ENCODE assay signal across 9 cellular contexts in the genomic region with DNA sequence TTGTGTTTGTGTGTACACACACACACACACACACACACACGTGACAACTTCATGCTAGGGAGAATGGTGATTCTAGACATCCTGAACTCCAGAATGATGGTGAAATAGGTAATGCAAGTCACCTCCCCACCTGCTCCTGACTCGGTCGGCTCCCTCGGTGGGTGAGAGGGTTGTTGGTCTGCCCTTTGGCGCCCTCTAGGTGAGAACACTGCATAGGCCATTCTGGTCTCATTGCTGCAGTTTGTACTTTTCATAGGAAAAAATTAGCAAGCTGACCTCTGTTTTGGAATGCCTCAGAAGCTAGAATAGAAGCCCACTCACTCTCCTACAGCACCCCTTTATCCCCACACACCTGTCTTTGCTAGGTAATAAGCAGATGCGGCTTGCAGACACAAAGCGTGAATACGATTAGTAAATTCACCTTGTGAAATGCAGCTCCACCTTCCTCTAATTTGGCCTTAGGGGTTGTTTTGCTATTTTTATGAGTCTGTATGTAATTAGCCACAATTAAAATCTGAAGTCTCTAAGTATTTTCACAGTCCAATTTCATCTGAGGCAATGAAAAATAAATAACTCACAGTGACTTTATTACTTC.
DNase-seq lines count a peak whose midpoint lies in the region; ATAC-seq and TF ChIP-seq lines count a peak whose summit lies in the region.
"Had no signal": no experiment of that assay in that cellular context is flagged by ENCODE, and none has a peak within 500 bp of the region (broad histone marks: within the 10 kb centered on the region; RNA-seq: fewer than 3 reads in every experiment).

No MANE protein-coding gene starts in this region.

- H3K9me3 Mint-ChIP-seq in activated T-cell treated with anti-CD3 and anti-CD28 coated beads, Interleukin-2, amount 50 U/mL, for 72 hours: no peaks in the 10 kb centered on the region
- H3K9me3 Mint-ChIP-seq: T-helper 1 cell treated with Interleukin-12 subunit alpha and Interleukin-12 subunit beta and Interleukin-4 antibody, amounts not matched to agents 30 μg/mL and 1 μg/mL, for 36 hours had no signal

- peak; percentile 74 for DNase-seq in Daoy (ENCODE audit: low read depth)
- DNase-seq in Jurkat, Clone E6-1 (ENCODE audit: low read depth, low spot score): peak; percentile 41
- DNase-seq in OCI-LY7 (ENCODE audit: low spot score): peak; percentile 60
- peak; percentile 55 to 62 for DNase-seq in activated T-cell treated with anti-CD3 and anti-CD28 coated beads, Interleukin-2, amount 50 U/mL, for 72 hours
- peak; percentile 10 for DNase-seq in glomerular endothelial cell (ENCODE audit: extremely low read depth, low read depth, low spot score)
- peak; percentile 30 for DNase-seq in prostate gland (ENCODE audit: low spot score)

- no peak for TF ChIP-seq POLR2A in prostate gland (IDR thresholded peaks at IDR 0.05)

- H3K27me3 ChIP-seq in prostate gland (replicated peaks; ENCODE audit: insufficient read depth): no peaks in the 10 kb centered on the region

- H3K36me3 ChIP-seq in OCI-LY7 (ENCODE audit: insufficient read depth, low read length) (no peaks in the 10 kb centered on the region), prostate gland (no peaks in the 10 kb centered on the region)

- no peak overlapping the region for H3K4me3 ChIP-seq in Jurkat, Clone E6-1 (ENCODE audit: low read length)
- no peak overlapping the region for H3K4me3 ChIP-seq in OCI-LY7 (ENCODE audit: low read depth, low read length, poor library complexity, severe bottlenecking)
- no peak overlapping the region for H3K4me3 ChIP-seq in prostate gland

- no peaks in the 10 kb centered on the region for H3K4me1 ChIP-seq in OCI-LY7 (ENCODE audit: insufficient read depth, low read length, poor library complexity, severe bottlenecking)
- H3K4me1 ChIP-seq in prostate gland (replicated peaks): no peaks in the 10 kb centered on the region

- POLR2A ChIA-PET in OCI-LY7 (lab: Charles Lee): interaction anchor here (0.6 kb wide), 1 partner anchor 82 kb away, joined by 3 read pairs; no protein-coding TSS in a partner anchor

- peak; percentile 69 to 71 for ATAC-seq in activated T-cell treated with anti-CD3 and anti-CD28 coated beads, Interleukin-2, amount 50 U/mL, for 72 hours (replicated peaks in 1 of 2)
- ATAC-seq in HG02884 (IDR thresholded peaks at IDR 0.05; ENCODE audit: unreplicated experiment) (no peak), HG03108 (IDR thresholded peaks at IDR 0.05; ENCODE audit: unreplicated experiment) (no peak)

- H3K4me1 Mint-ChIP-seq in activated T-cell treated with anti-CD3 and anti-CD28 coated beads, Interleukin-2, amount 50 U/mL, for 72 hours (ENCODE audit: low read depth): no peaks in the 10 kb centered on the region

- no peaks in the 10 kb centered on the region for H3K36me3 Mint-ChIP-seq in activated T-cell treated with anti-CD3 and anti-CD28 coated beads, Interleukin-2, amount 50 U/mL, for 72 hours (ENCODE audit: insufficient read depth in 2 of 2)

- H3K27ac ChIP-seq in OCI-LY7 (ENCODE audit: low read depth, low read length, poor library complexity, severe bottlenecking): no peak overlapping the region
- H3K27ac ChIP-seq in prostate gland: no peak overlapping the region

- peaks cover 38% of the 10 kb centered on the region for H3K27me3 Mint-ChIP-seq in activated T-cell treated with anti-CD3 and anti-CD28 coated beads, Interleukin-2, amount 50 U/mL, for 72 hours (ENCODE audit: low read depth)

- intact Hi-C loops in OCI-LY7 (cut with micrococcal nuclease; ENCODE audit: unreplicated experiment): loop anchor here (2.0 kb wide), 1 partner anchor 414 kb away; no protein-coding TSS in a partner anchor
- intact Hi-C loops in prostate gland (cut with DNase I): no loop called here

- H3K4me3 Mint-ChIP-seq in activated T-cell treated with anti-CD3 and anti-CD28 coated beads, Interleukin-2, amount 50 U/mL, for 72 hours: no peak overlapping the region
- H3K4me3 Mint-ChIP-seq: T-helper 1 cell treated with Interleukin-12 subunit alpha and Interleukin-12 subunit beta and Interleukin-4 antibody, amounts not matched to agents 30 μg/mL and 1 μg/mL, for 36 hours had no signal

- TF ChIP-seq CTCF in OCI-LY7 (conservative IDR thresholded peaks at IDR 0.05; ENCODE audit: low read length): peak; percentile 88
- TF ChIP-seq CTCF in prostate gland (IDR thresholded peaks at IDR 0.05): peak in 3 of 4 experiments; percentile 28 to 61 (median 35)

- CTCF ChIA-PET in OCI-LY7 (lab: Charles Lee; ENCODE audit: unreplicated experiment): interaction anchor here (0.7 kb wide), 1 partner anchor 414 kb away, joined by 4 read pairs; no protein-coding TSS in a partner anchor

- WGBS in prostate gland: 37% methylated on average over 8 of the region's 8 CpGs

- H3K79me2 ChIP-seq in OCI-LY7 (ENCODE audit: insufficient read depth, low read depth, low read length): no peaks in the 10 kb centered on the region

- no peaks in the 10 kb centered on the region for H4K20me1 ChIP-seq in OCI-LY7 (ENCODE audit: insufficient read depth, low read length)

- no peak overlapping the region for H2AFZ ChIP-seq in OCI-LY7 (ENCODE audit: low read length)

- no peak overlapping the region for H3K4me2 ChIP-seq in OCI-LY7 (ENCODE audit: low read length)

- H3K9me2 ChIP-seq in OCI-LY7 (ENCODE audit: insufficient read depth, low read length): no peaks in the 10 kb centered on the region

- no TSS peak for BruUV-seq in OCI-LY7 (replicated peaks; lab: Mats Ljungman, UMichigan)

- H3K9me3 ChIP-seq in OCI-LY7 (ENCODE audit: low read length) (no peaks in the 10 kb centered on the region), prostate gland (no peaks in the 10 kb centered on the region)

- no peak overlapping the region for H3K27ac Mint-ChIP-seq in activated T-cell treated with anti-CD3 and anti-CD28 coated beads, Interleukin-2, amount 50 U/mL, for 72 hours
- H3K27ac Mint-ChIP-seq: T-helper 1 cell treated with Interleukin-12 subunit alpha and Interleukin-12 subunit beta and Interleukin-4 antibody, amounts not matched to agents 30 μg/mL and 1 μg/mL, for 36 hours had no signal

Comparison
In these comparisons a context has a peak if more than half of its experiments do, and no peak if none do; other contexts are left out.
1. DNase-seq: peak in every context shown above with its lines; median percentile 74 in Daoy; 60 in OCI-LY7; 58 in activated T-cell treated with anti-CD3 and anti-CD28 coated beads, Interleukin-2, amount 50 U/mL, for 72 hours; 41 in Jurkat, Clone E6-1; 30 in prostate gland; 10 in glomerular endothelial cell.
2. ATAC-seq: peak in activated T-cell treated with anti-CD3 and anti-CD28 coated beads, Interleukin-2, amount 50 U/mL, for 72 hours (2 of 2); none in HG02884 (single experiment) and HG03108 (single experiment).